10 cellular contexts compared by ENCODE assay signal in genomic region chr3:128620268-128620691, GRCh38. TPM values are rescaled to one million over a fixed set of nuclear protein-coding genes. Genes with fewer than 3 reads are reported as not detected.
A peak's percentile ranks its signal among the peaks of the same experiment; 100 is the strongest.
DNase-seq lines count a peak whose midpoint lies in the region; ATAC-seq and TF ChIP-seq lines count a peak whose summit lies in the region.
"Had no signal": no experiment of that assay in that cellular context is flagged by ENCODE, and none has a peak within 500 bp of the region (broad histone marks: within the 10 kb centered on the region; RNA-seq: fewer than 3 reads in every experiment).

No MANE protein-coding gene starts in this region.

- POLR2A ChIA-PET in CD8-positive, alpha-beta T cell (lab: Charles Lee): interaction anchor here (0.6 kb wide), 1 partner anchor 152 kb away, joined by 3 read pairs; no protein-coding TSS in a partner anchor

- in situ Hi-C loops in GM23248 (cut with MboI): no loop called here

- H3K9me3 Mint-ChIP-seq in CD8-positive, alpha-beta T cell: no peaks in the 10 kb centered on the region

- H3K4me3 ChIP-seq in CD8-positive, alpha-beta T cell (ENCODE audit: low read depth, low read length): no peak overlapping the region
- H3K4me3 ChIP-seq in GM23248 (no peak overlapping the region), WERI-Rb-1 (ENCODE audit: low read depth, low read length) (no peak overlapping the region), mesenchymal stem cell (ENCODE audit: insufficient read depth in 1 of 2, low read depth in 1 of 2, low read length in 2 of 2) (no peak overlapping the region), gastroesophageal sphincter (no peak overlapping the region)
- H3K4me3 ChIP-seq: lower lobe of right lung, prostate gland had no signal

- peaks cover 50% of the 10 kb centered on the region for H3K79me1 ChIP-seq in mesenchymal stem cell (replicated peaks; ENCODE audit: low read length, poor library complexity, severe bottlenecking)

- CTCF ChIA-PET in CD8-positive, alpha-beta T cell (lab: Charles Lee): interaction anchor here (1.4 to 2.3 kb wide), 2 partner anchors 11 to 12 kb away, joined by 3 to 11 read pairs; no protein-coding TSS in a partner anchor

- no peaks in the 10 kb centered on the region for H3K9me3 ChIP-seq in CD8-positive, alpha-beta T cell (ENCODE audit: low read length)
- no peaks in the 10 kb centered on the region for H3K9me3 ChIP-seq in GM23248 (ENCODE audit: low read depth)
- H3K9me3 ChIP-seq in WERI-Rb-1 (ENCODE audit: severe bottlenecking): no peaks in the 10 kb centered on the region
- H3K9me3 ChIP-seq in mesenchymal stem cell (ENCODE audit: control insufficient read depth, low read length): no peaks in the 10 kb centered on the region
- H3K9me3 ChIP-seq in gastroesophageal sphincter: no peaks in the 10 kb centered on the region
- H3K9me3 ChIP-seq: lower lobe of right lung, prostate gland had no signal

- no peaks in the 10 kb centered on the region for H4K20me1 ChIP-seq in GM23248 (ENCODE audit: insufficient read depth)

- H3K36me3 ChIP-seq in CD8-positive, alpha-beta T cell (ENCODE audit: insufficient read depth, low read length): peaks cover 53% of the 10 kb centered on the region
- peaks cover 27% of the 10 kb centered on the region for H3K36me3 ChIP-seq in GM23248 (ENCODE audit: low read depth)
- H3K36me3 ChIP-seq in WERI-Rb-1: peaks cover 65% of the 10 kb centered on the region
- H3K36me3 ChIP-seq in mesenchymal stem cell (ENCODE audit: control insufficient read depth in 1 of 2, insufficient read depth in 2 of 2, low read depth in 1 of 2, low read length in 2 of 2): peaks cover 67 to 74% of the 10 kb centered on the region in 2 experiments
- peaks cover 0 to 65% of the 10 kb centered on the region in 2 donors for H3K36me3 ChIP-seq in gastroesophageal sphincter

- peak overlapping the region; percentile 28 for H4K91ac ChIP-seq in mesenchymal stem cell (ENCODE audit: low read length)

- H3K27ac Mint-ChIP-seq in CD8-positive, alpha-beta T cell: peak overlapping the region; percentile 69

- H3K4me3 Mint-ChIP-seq in CD8-positive, alpha-beta T cell: no peak overlapping the region

- DNase-seq in CD8-positive, alpha-beta T cell: no peak
- DNase-seq in GM23248 (peak; percentile 22), WERI-Rb-1 (no peak), mesenchymal stem cell (peak; percentile 18), iPS-NIHi11 (ENCODE audit: low spot score) (no peak)
- DNase-seq: lower lobe of right lung, NCI-H2029 had no signal

- peaks cover 77% of the 10 kb centered on the region for H3K79me2 ChIP-seq in GM23248 (ENCODE audit: insufficient read depth)

- H2AFZ ChIP-seq in GM23248 (no peak overlapping the region), mesenchymal stem cell (ENCODE audit: low read depth, low read length) (no peak overlapping the region)

- no peak for TF ChIP-seq EP300 in gastroesophageal sphincter (IDR thresholded peaks at IDR 0.05)

- peaks cover 16% of the 10 kb centered on the region for H3K4me1 ChIP-seq in CD8-positive, alpha-beta T cell (ENCODE audit: insufficient read depth, low read length)
- peaks cover 21% of the 10 kb centered on the region for H3K4me1 ChIP-seq in GM23248 (ENCODE audit: insufficient read depth)
- peaks cover 29% of the 10 kb centered on the region for H3K4me1 ChIP-seq in mesenchymal stem cell (ENCODE audit: control insufficient read depth, insufficient read depth, low read depth, low read length)
- peaks cover 0 to 44% (median 18%) of the 10 kb centered on the region in 3 donors for H3K4me1 ChIP-seq in gastroesophageal sphincter

- no peaks in the 10 kb centered on the region for H3K9me2 ChIP-seq in GM23248 (ENCODE audit: insufficient read depth)

- no peak for TF ChIP-seq POLR2A in gastroesophageal sphincter (IDR thresholded peaks at IDR 0.05)

- H3K27me3 Mint-ChIP-seq in CD8-positive, alpha-beta T cell (ENCODE audit: low read depth): no peaks in the 10 kb centered on the region

- H3K4me2 ChIP-seq in GM23248 (ENCODE audit: unreplicated experiment) (peak overlapping the region; percentile 40), mesenchymal stem cell (ENCODE audit: low read length, poor library complexity, severe bottlenecking) (no peak overlapping the region)

- no peak overlapping the region for H2BK15ac ChIP-seq in mesenchymal stem cell (ENCODE audit: low read depth, poor library complexity, severe bottlenecking)

- H2AK5ac ChIP-seq in mesenchymal stem cell (ENCODE audit: low read length, severe bottlenecking): no peak overlapping the region

- H3K9ac ChIP-seq in GM23248 (peak overlapping the region; percentile 89), mesenchymal stem cell (ENCODE audit: low read length) (peak overlapping the region; percentile 62)

- TF ChIP-seq CTCF in CD8-positive, alpha-beta T cell (IDR thresholded peaks at IDR 0.05): no peak
- 0 out of 2 replicates have a peak, but pooled peaks have one; percentile 12 for TF ChIP-seq CTCF in WERI-Rb-1 (IDR thresholded peaks at IDR 0.05; ENCODE audit: low read depth, low read length)
- TF ChIP-seq CTCF in gastroesophageal sphincter (IDR thresholded peaks at IDR 0.05): no peak

- no peak overlapping the region for H3K14ac ChIP-seq in mesenchymal stem cell (ENCODE audit: low read length in 2 of 2)

- H3K23ac ChIP-seq in mesenchymal stem cell (ENCODE audit: low read length in 2 of 2): no peak overlapping the region

- WGBS in GM23248 (ENCODE audit: low coverage in 1 of 2, low lambda C conversion rate in 2 of 2, missing lambda C conversion rate in 2 of 2), 2 experiments: 89 to 95% methylated on average over 9 of the region's 9 CpGs
- WGBS in mesenchymal stem cell: 94% methylated on average over 9 of the region's 9 CpGs
- WGBS in gastroesophageal sphincter (ENCODE audit: low coverage in 1 of 2), 2 donors: no CpG with 5 or more reads among the region's 9 CpGs

- no peak overlapping the region for H3K18ac ChIP-seq in mesenchymal stem cell (ENCODE audit: low read depth in 1 of 2, low read length in 2 of 2)

- H4K8ac ChIP-seq in mesenchymal stem cell (ENCODE audit: low read length): peak overlapping the region; percentile 27

- peaks cover 31% of the 10 kb centered on the region for H3K4me1 Mint-ChIP-seq in CD8-positive, alpha-beta T cell (ENCODE audit: low read depth)

- no peak overlapping the region for H3K4ac ChIP-seq in mesenchymal stem cell (ENCODE audit: low read depth in 1 of 2, low read length in 2 of 2)

- H3K36me3 Mint-ChIP-seq in CD8-positive, alpha-beta T cell: peaks cover 70% of the 10 kb centered on the region

- H3K27me3 ChIP-seq in CD8-positive, alpha-beta T cell (ENCODE audit: insufficient read depth, low read length): no peaks in the 10 kb centered on the region
- H3K27me3 ChIP-seq in GM23248 (replicated peaks; ENCODE audit: insufficient read depth) (no peaks in the 10 kb centered on the region), WERI-Rb-1 (ENCODE audit: insufficient read depth, low read depth, severe bottlenecking) (no peaks in the 10 kb centered on the region), mesenchymal stem cell (ENCODE audit: control insufficient read depth in 1 of 2, insufficient read depth in 1 of 2, low read length in 2 of 2) (no peaks in the 10 kb centered on the region), gastroesophageal sphincter (no peaks in the 10 kb centered on the region)

- intact Hi-C loops in CD8-positive, alpha-beta T cell (cut with DNase I, micrococcal nuclease): no loop called here

- H2BK12ac ChIP-seq in mesenchymal stem cell (ENCODE audit: low read length in 2 of 2): no peak overlapping the region

- H3F3A ChIP-seq in GM23248 (ENCODE audit: insufficient read depth): peaks cover 34% of the 10 kb centered on the region

- no peak overlapping the region for H3K27ac ChIP-seq in CD8-positive, alpha-beta T cell (ENCODE audit: low read depth, low read length)
- H3K27ac ChIP-seq in GM23248 (peak overlapping the region; percentile 87), WERI-Rb-1 (no peak overlapping the region), mesenchymal stem cell (ENCODE audit: low read length, poor library complexity, severe bottlenecking) (peak overlapping the region; percentile 3), gastroesophageal sphincter (peak overlapping the region in 1 of 4 donors; percentile 14)
- H3K27ac ChIP-seq: lower lobe of right lung, prostate gland had no signal

- no peak for ATAC-seq in CD8-positive, alpha-beta T cell
- ATAC-seq in GM19324 (IDR thresholded peaks at IDR 0.05; ENCODE audit: low FRiP score, unreplicated experiment) (no peak), gastroesophageal sphincter (no peak)
- ATAC-seq: lower lobe of right lung had no signal

- no peak overlapping the region for H2BK5ac ChIP-seq in mesenchymal stem cell (ENCODE audit: low read depth, low read length, poor library complexity, severe bottlenecking)

- no peak overlapping the region for H2BK120ac ChIP-seq in mesenchymal stem cell (ENCODE audit: low read depth, low read length)

RNA-seq across cellular contexts. Expression of gene RPN1, which starts 30.3 kb away (rescaled TPM):
- total RNA-seq in CD8-positive, alpha-beta T cell: 10 to 100 TPM; 65.7 to 76.5 TPM
- 393 and 395 TPM in 2 replicates for total RNA-seq in GM23248 (2014; rRNA removed; shearing (Covaris generic))
- 330 and 345 TPM in 2 replicates for polyA plus RNA-seq in GM23248 (2016; fragmentation: Nextera tagmentation; extraction: Ambion mirVana)
- polyA plus RNA-seq in mesenchymal stem cell (2013, experiment 1 of 2): 352 TPM
- 354 TPM for polyA plus RNA-seq in mesenchymal stem cell (2013, experiment 2 of 2)
- 100 to 1,000 TPM; 144 to 243 (median 182) TPM for total RNA-seq in gastroesophageal sphincter

Comparison
In these comparisons a context has a peak if more than half of its experiments do, and no peak if none do; other contexts are left out.
1. DNase-seq: peak in GM23248 (single experiment) and mesenchymal stem cell (single experiment); none in CD8-positive, alpha-beta T cell (0 of 7), WERI-Rb-1 (single experiment) and iPS-NIHi11 (single experiment).
2. H3K27ac ChIP-seq: peak in GM23248 (single experiment) and mesenchymal stem cell (single experiment); none in CD8-positive, alpha-beta T cell (single experiment) and WERI-Rb-1 (single experiment).